Comparison of ENCODE assay signal across 16 cellular contexts in the genomic region with DNA sequence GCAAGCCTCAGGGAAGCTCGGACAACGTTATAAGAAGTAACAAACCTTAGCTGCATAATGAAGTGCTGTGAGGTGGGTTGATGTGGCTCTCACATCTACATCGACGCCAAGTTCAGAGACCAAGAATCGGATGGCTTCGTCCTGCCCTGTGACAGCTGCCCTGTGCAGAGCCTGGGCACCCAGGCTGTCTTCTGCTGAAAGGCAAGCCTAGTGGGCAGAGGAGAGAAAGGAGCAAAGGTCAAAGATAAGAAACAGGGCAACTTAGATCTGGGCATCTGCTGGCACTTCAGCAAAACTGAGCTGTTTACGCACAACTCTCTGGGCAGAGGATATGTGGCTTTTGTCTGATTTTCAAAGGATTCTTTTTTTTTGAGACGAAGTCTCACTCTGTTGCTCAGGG. TPM values are rescaled to one million over a fixed set of nuclear protein-coding genes. Genes with fewer than 3 reads are reported as not detected.
A peak's percentile ranks its signal among the peaks of the same experiment; 100 is the strongest.
DNase-seq lines count a peak whose midpoint lies in the region; ATAC-seq, FAIRE-seq and TF ChIP-seq lines count a peak whose summit lies in the region.
"Had no signal": no experiment of that assay in that cellular context is flagged by ENCODE, and none has a peak within 500 bp of the region (broad histone marks: within the 10 kb centered on the region; RNA-seq: fewer than 3 reads in every experiment).

No MANE protein-coding gene starts in this region.

- intact Hi-C loops in right lobe of liver (cut with DNase I): no loop called here
- intact Hi-C loops in PC-3 (cut with micrococcal nuclease): loop anchor here (10.0 kb wide), 1 partner anchor 198 kb away; the partner anchor contains the start of gene TASOR2

- 25% methylated on average over 7 of the region's 8 CpGs for WGBS in right lobe of liver (ENCODE audit: insufficient coverage, low coverage, low lambda C conversion rate, missing lambda C conversion rate)
- 16 to 66% (median 50%) methylated on average over 8 of the region's 8 CpGs for WGBS in small intestine, 3 donors

- CTCF ChIA-PET in RWPE1 (lab: Yijun Ruan, JAX) (interaction anchor here (0.9 kb wide), 1 partner anchor 60 kb away, joined by 3 read pairs; no protein-coding TSS in a partner anchor), PC-3 (lab: Charles Lee) (no interaction called here)

- no peak for TF ChIP-seq POLR2A in right lobe of liver (IDR thresholded peaks at IDR 0.05)
- no peak for TF ChIP-seq POLR2A in H54 (IDR thresholded peaks at IDR 0.05; ENCODE audit: low read depth, low read length)

- peaks cover 3 to 21% (median 7%) of the 10 kb centered on the region in 4 donors for H3K4me1 Mint-ChIP-seq in CD4-positive, CD25-positive, alpha-beta regulatory T cell

- BruUV-seq in PC-3 (replicated peaks; lab: Mats Ljungman, UMichigan): no TSS peak

- no peaks in the 10 kb centered on the region for H3K9me2 ChIP-seq in PC-3 (replicated peaks; ENCODE audit: low read length)

- no peak overlapping the region for H3K4me3 ChIP-seq in CD4-positive, CD25-positive, alpha-beta regulatory T cell (ENCODE audit: low read depth, low read length)
- H3K4me3 ChIP-seq in right lobe of liver (no peak overlapping the region), small intestine (ENCODE audit: low read depth in 1 of 2, low read length in 2 of 2) (no peak overlapping the region), PC-3 (ENCODE audit: low read length) (no peak overlapping the region)
- H3K4me3 ChIP-seq: BLaER1 treated with 17β-estradiol and CSF1 and Interleukin-3, amounts not matched to agents 10 nM and 100 nM; GM23338 had no signal

- no peaks in the 10 kb centered on the region for H3K9me3 Mint-ChIP-seq in CD4-positive, CD25-positive, alpha-beta regulatory T cell
- H3K9me3 Mint-ChIP-seq: GM23338 had no signal

- peak overlapping the region in 1 of 4 donors; percentile 22 for H3K4me3 Mint-ChIP-seq in CD4-positive, CD25-positive, alpha-beta regulatory T cell
- H3K4me3 Mint-ChIP-seq: B cell, GM23338 had no signal

- H3K9me3 ChIP-seq in CD4-positive, CD25-positive, alpha-beta regulatory T cell (ENCODE audit: control insufficient read depth in 2 of 2, low read length in 2 of 2): no peaks in the 10 kb centered on the region
- no peaks in the 10 kb centered on the region for H3K9me3 ChIP-seq in right lobe of liver
- H3K9me3 ChIP-seq in small intestine (ENCODE audit: control insufficient read depth, low read depth): no peaks in the 10 kb centered on the region
- no peaks in the 10 kb centered on the region for H3K9me3 ChIP-seq in PC-3 (ENCODE audit: low read length)
- H3K9me3 ChIP-seq: BLaER1 treated with 17β-estradiol and CSF1 and Interleukin-3, amounts not matched to agents 10 nM and 100 nM; Caco-2 had no signal

- no peaks in the 10 kb centered on the region for H3K27me3 ChIP-seq in CD4-positive, CD25-positive, alpha-beta regulatory T cell (ENCODE audit: control insufficient read depth, insufficient read depth, low read length)
- H3K27me3 ChIP-seq in right lobe of liver (no peaks in the 10 kb centered on the region), small intestine (ENCODE audit: control insufficient read depth in 2 of 2, insufficient read depth in 2 of 2, low read length in 2 of 2) (no peaks in the 10 kb centered on the region), PC-3 (ENCODE audit: low read length) (no peaks in the 10 kb centered on the region)
- H3K27me3 ChIP-seq: BLaER1 treated with 17β-estradiol and CSF1 and Interleukin-3, amounts not matched to agents 10 nM and 100 nM had no signal

- H3K36me3 ChIP-seq in CD4-positive, CD25-positive, alpha-beta regulatory T cell (ENCODE audit: control insufficient read depth, insufficient read depth, low read length): peaks cover 24% of the 10 kb centered on the region
- H3K36me3 ChIP-seq in right lobe of liver (peaks cover 0 to 27% (median under 1%) of the 10 kb centered on the region in 4 donors), small intestine (ENCODE audit: control insufficient read depth in 2 of 2, insufficient read depth in 2 of 2, low read length in 2 of 2) (peaks cover under 1 to 7% of the 10 kb centered on the region in 2 donors), PC-3 (ENCODE audit: low read depth, low read length) (no peaks in the 10 kb centered on the region)

- H3K79me2 ChIP-seq in PC-3 (ENCODE audit: low read length): peaks cover 4% of the 10 kb centered on the region

- no peak overlapping the region for H3K4me2 ChIP-seq in PC-3 (ENCODE audit: low read length)
- H3K4me2 ChIP-seq: BLaER1 treated with 17β-estradiol and CSF1 and Interleukin-3, amounts not matched to agents 10 nM and 100 nM; GM23338 had no signal

- H3K27me3 Mint-ChIP-seq in CD4-positive, CD25-positive, alpha-beta regulatory T cell: no peaks in the 10 kb centered on the region
- H3K27me3 Mint-ChIP-seq: B cell had no signal

- H3K27ac Mint-ChIP-seq in CD4-positive, CD25-positive, alpha-beta regulatory T cell: peak overlapping the region in 2 of 3 donors; percentile 63 to 71
- H3K27ac Mint-ChIP-seq: B cell, GM23338 had no signal

- no peak for DNase-seq in CD4-positive, CD25-positive, alpha-beta regulatory T cell
- no peak for DNase-seq in RWPE1 (ENCODE audit: low spot score)
- peak in 1 of 3 donors; percentile 55 for DNase-seq in right lobe of liver
- peak; percentile 73 for DNase-seq in small intestine
- no peak for DNase-seq in H54 (ENCODE audit: insufficient read length, low spot score)
- no peak for DNase-seq in Kasumi-1 (lab: John Stamatoyannopoulos, UW)
- no peak for DNase-seq in PC-3
- DNase-seq: Caco-2, GDM1, H7 had no signal

- H3F3A ChIP-seq in PC-3 (ENCODE audit: low read length, unreplicated experiment): no peaks in the 10 kb centered on the region

- no peak overlapping the region for H3K27ac ChIP-seq in CD4-positive, CD25-positive, alpha-beta regulatory T cell (ENCODE audit: insufficient read depth, low read length, poor library complexity, severe bottlenecking)
- H3K27ac ChIP-seq in RWPE1 (peak overlapping the region; percentile 69), right lobe of liver (peak overlapping the region in 2 of 3 donors; percentile 32 to 54), small intestine (ENCODE audit: low read depth in 1 of 2, low read length in 1 of 2) (no peak overlapping the region), PC-3 (ENCODE audit: low read length) (no peak overlapping the region)
- H3K27ac ChIP-seq: BLaER1 treated with 17β-estradiol and CSF1 and Interleukin-3, amounts not matched to agents 10 nM and 100 nM had no signal

- TF ChIP-seq CTCF in RWPE1 (conservative IDR thresholded peaks at IDR 0.05; ENCODE audit: low read depth): no peak
- TF ChIP-seq CTCF in right lobe of liver (IDR thresholded peaks at IDR 0.05): no peak
- TF ChIP-seq CTCF in PC-3 (conservative IDR thresholded peaks at IDR 0.05; ENCODE audit: low read depth, low read length): no peak

- H3K9ac ChIP-seq in PC-3 (ENCODE audit: low read length): no peak overlapping the region

- no peak for FAIRE-seq in small intestine (lab: Jason Lieb, UNC)
- no peak for FAIRE-seq in H54 (lab: Jason Lieb, UNC)
- FAIRE-seq: D721Med, GM12892, GM18507 had no signal

- POLR2A ChIA-PET in RWPE1 (lab: Yijun Ruan, JAX; ENCODE audit: low non-redundant PET): no interaction called here
- POLR2A ChIA-PET in PC-3 (lab: Charles Lee; ENCODE audit: unreplicated experiment): interaction anchor here (0.7 kb wide), 1 partner anchor 13 kb away, joined by 8 read pairs; no protein-coding TSS in a partner anchor

- peaks cover 2% of the 10 kb centered on the region for H3K4me1 ChIP-seq in CD4-positive, CD25-positive, alpha-beta regulatory T cell (ENCODE audit: control insufficient read depth, insufficient read depth, low read length, poor library complexity, severe bottlenecking)
- H3K4me1 ChIP-seq in right lobe of liver (peaks cover 0 to 23% (median 5%) of the 10 kb centered on the region in 4 donors), small intestine (ENCODE audit: control insufficient read depth in 2 of 2, insufficient read depth in 1 of 2, low read depth in 1 of 2, low read length in 1 of 2) (no peaks in the 10 kb centered on the region), PC-3 (ENCODE audit: insufficient read depth, low read length) (no peaks in the 10 kb centered on the region)

- H4K20me1 ChIP-seq in PC-3 (ENCODE audit: low read length): no peaks in the 10 kb centered on the region

- peaks cover 34% of the 10 kb centered on the region for H3K36me3 Mint-ChIP-seq in CD4-positive, CD25-positive, alpha-beta regulatory T cell

- ATAC-seq in CD4-positive, CD25-positive, alpha-beta regulatory T cell (ENCODE audit: low read depth in 2 of 2): no peak
- ATAC-seq in right lobe of liver (peak; percentile 85 to 96 (median 92)), PC-3 (no peak)
- ATAC-seq: GM23338 had no signal

- no peak overlapping the region for H2AFZ ChIP-seq in PC-3 (ENCODE audit: low read length)
- H2AFZ ChIP-seq: GM23338 had no signal

RNA-seq across cellular contexts. Expression of gene ANKRD16, which starts 6.7 kb away (rescaled TPM):
- total RNA-seq in CD4-positive, CD25-positive, alpha-beta regulatory T cell: 4.8 TPM
- polyA plus RNA-seq in CD4-positive, CD25-positive, alpha-beta regulatory T cell: 1 to 10 TPM; 3.1 to 6.3 (median 3.4) TPM
- total RNA-seq in right lobe of liver (1 to 10 TPM; 1.8 to 6.1 (median 4.1) TPM), PC-3 (2014; rRNA removed) (4.9 and 7.2 TPM in 2 replicates)
- polyA plus RNA-seq in small intestine: 1 to 10 TPM; 3.2 to 7.4 (median 3.4) TPM

RNA-seq across cellular contexts. Expression of gene FBH1, which starts 7.1 kb away (rescaled TPM):
- 108 TPM for total RNA-seq in CD4-positive, CD25-positive, alpha-beta regulatory T cell
- 100 to 1,000 TPM in 2 of 4 donors, 10 to 100 TPM in 2; 85.3 to 107 (median 97.0) TPM for polyA plus RNA-seq in CD4-positive, CD25-positive, alpha-beta regulatory T cell
- total RNA-seq in right lobe of liver: 10 to 100 TPM; 30.8 to 38.6 (median 35.8) TPM
- 10 to 100 TPM; 38.8 to 89.9 (median 76.7) TPM for polyA plus RNA-seq in small intestine
- 22.0 and 33.2 TPM in 2 replicates for total RNA-seq in PC-3 (2014; rRNA removed)

Comparison
In these comparisons a context has a peak if more than half of its experiments do, and no peak if none do; other contexts are left out.
1. ATAC-seq: peak in right lobe of liver (4 of 4); none in CD4-positive, CD25-positive, alpha-beta regulatory T cell (0 of 2) and PC-3 (single experiment).
2. H3K27ac ChIP-seq: peak in RWPE1 (single experiment) and right lobe of liver (2 of 3); none in CD4-positive, CD25-positive, alpha-beta regulatory T cell (single experiment), small intestine (0 of 2) and PC-3 (single experiment).